11 cellular contexts compared by ENCODE assay signal in the genomic region with DNA sequence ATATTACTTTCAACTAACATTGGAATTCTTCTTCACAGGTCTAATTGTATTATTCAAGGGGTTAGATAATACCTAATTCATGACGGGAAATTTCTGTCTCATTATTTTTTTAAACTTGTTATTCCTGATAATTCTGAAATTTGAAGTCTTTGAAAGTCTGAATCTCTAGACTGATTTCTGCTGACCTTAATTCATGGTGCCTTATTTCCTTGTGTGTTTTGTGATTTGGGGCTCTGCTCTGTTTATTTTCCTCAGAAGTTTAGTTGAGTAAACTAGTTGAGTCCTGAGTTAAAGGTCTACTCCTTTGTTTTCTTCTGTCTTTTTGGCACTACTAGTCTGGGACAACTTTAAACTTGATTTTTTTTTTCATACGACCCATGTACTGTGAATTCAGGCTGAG. TPM values are rescaled to one million over a fixed set of nuclear protein-coding genes. Genes with fewer than 3 reads are reported as not detected.
"Had no signal": no experiment of that assay in that cellular context is flagged by ENCODE, and none has a peak within 500 bp of the region (broad histone marks: within the 10 kb centered on the region; RNA-seq: fewer than 3 reads in every experiment).

No MANE protein-coding gene starts in this region.

- H3K9me3 ChIP-seq: HAP-1 had no signal

- H3K36me3 ChIP-seq: HAP-1 had no signal

- H3K27ac ChIP-seq: GM23248 had no signal

- H3K4me3 ChIP-seq: GM23248, GM23338, HAP-1 had no signal

- ATAC-seq: GM23338, HCT116 had no signal

- H3K4me2 ChIP-seq: GM23338 had no signal

- H3K4me1 ChIP-seq: HAP-1 had no signal

- DNase-seq: GM23248, GOT3, H7, H9, HCEC 1CT, HFFc6 had no signal

- FAIRE-seq: H54 had no signal

- H3K9ac ChIP-seq: GM23248 had no signal

- H2AFZ ChIP-seq: GM23248, GM23338 had no signal

RNA-seq across cellular contexts. Expression of a gene that starts 5.9 kb away (rescaled TPM):
- total RNA-seq: GM23248, GM23338, H4, H7, H9, HFFc6 had no signal
- polyA plus RNA-seq: GM23248, GM23338 had no signal

RNA-seq across cellular contexts. Expression of a gene that starts 16.0 kb away (rescaled TPM):
- total RNA-seq: GM23248, GM23338, H4, H7, H9, HFFc6 had no signal
- polyA plus RNA-seq: GM23248, GM23338 had no signal

RNA-seq across cellular contexts. Expression of a gene that starts 31.7 kb away (rescaled TPM):
- total RNA-seq: GM23248, GM23338, H4, H7, H9, HFFc6 had no signal
- polyA plus RNA-seq: GM23248, GM23338 had no signal
